Comparison of ENCODE assay signal across 15 cellular contexts in the genomic region with DNA sequence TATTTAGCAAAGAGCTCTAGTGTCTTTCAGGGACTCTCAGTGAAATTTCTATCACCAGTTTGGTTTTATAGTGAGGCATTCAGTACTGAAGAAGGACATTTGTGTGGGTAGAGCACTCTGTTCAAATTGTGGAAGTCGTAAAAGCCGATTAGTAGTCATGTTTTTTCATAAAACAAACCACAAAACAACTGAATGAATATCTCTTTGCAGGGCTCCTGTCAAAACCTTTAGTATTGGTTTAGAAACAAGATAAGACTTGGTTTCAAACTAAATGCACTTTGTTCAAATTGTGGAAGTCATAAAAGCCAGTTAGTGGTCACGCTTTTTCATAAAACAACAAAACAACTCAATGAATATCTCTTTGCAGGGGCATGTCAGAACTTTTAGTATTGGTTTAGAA. TPM values are rescaled to one million over a fixed set of nuclear protein-coding genes. Genes with fewer than 3 reads are reported as not detected.
DNase-seq lines count a peak whose midpoint lies in the region; ATAC-seq, FAIRE-seq and TF ChIP-seq lines count a peak whose summit lies in the region.
"Had no signal": no experiment of that assay in that cellular context is flagged by ENCODE, and none has a peak within 500 bp of the region (broad histone marks: within the 10 kb centered on the region; RNA-seq: fewer than 3 reads in every experiment).

No MANE protein-coding gene starts in this region.

- H3K9me3 Mint-ChIP-seq in activated CD4-positive, alpha-beta T cell treated with anti-CD3 and anti-CD28 coated beads for 36 hours (ENCODE audit: low read depth), result peaks cover 2% of the 10 kb centered on the region

- FAIRE-seq in GM12891 (lab: Jason Lieb, UNC), result peak; percentile 50

- H3K27ac Mint-ChIP-seq in activated CD4-positive, alpha-beta T cell treated with anti-CD3 and anti-CD28 coated beads for 36 hours, result no peak overlapping the region
- H3K27ac Mint-ChIP-seq: activated naive CD4-positive, alpha-beta T cell treated with anti-CD3 and anti-CD28 coated beads, Interleukin-2, amount 50 U/mL, for 72 hours had no signal

- H3K36me3 Mint-ChIP-seq in activated CD4-positive, alpha-beta T cell treated with anti-CD3 and anti-CD28 coated beads for 36 hours (ENCODE audit: low read depth), result no peaks in the 10 kb centered on the region

- POLR2A ChIA-PET in PC-3 (lab: Charles Lee; ENCODE audit: unreplicated experiment), result no interaction called here
- POLR2A ChIA-PET in activated CD4-positive, alpha-beta T cell treated with anti-CD3 and anti-CD28 coated beads for 36 hours (lab: Charles Lee), result no interaction called here

- ATAC-seq in GM21381 (IDR thresholded peaks at IDR 0.05; ENCODE audit: unreplicated experiment) (peak; percentile 86), HG03103 (IDR thresholded peaks at IDR 0.05; ENCODE audit: low read depth, unreplicated experiment) (peak; percentile 58), PC-3 (0 out of 2 replicates have a peak, but pooled peaks have one; percentile 23)
- no peak for ATAC-seq in activated CD4-positive, alpha-beta T cell treated with anti-CD3 and anti-CD28 coated beads for 36 hours
- ATAC-seq: heart left ventricle, Panc1 had no signal

- H3K4me1 ChIP-seq in PC-3 (ENCODE audit: insufficient read depth, low read length), result peaks cover 16% of the 10 kb centered on the region
- no peaks in the 10 kb centered on the region for H3K4me1 ChIP-seq in effector memory CD4-positive, alpha-beta T cell (ENCODE audit: control insufficient read depth, insufficient read depth, low read length, poor library complexity, severe bottlenecking)
- no peaks in the 10 kb centered on the region for H3K4me1 ChIP-seq in esophagus muscularis mucosa
- H3K4me1 ChIP-seq: heart left ventricle had no signal

- TF ChIP-seq CTCF in PC-3 (conservative IDR thresholded peaks at IDR 0.05; ENCODE audit: low read depth, low read length), result no peak
- TF ChIP-seq CTCF in esophagus muscularis mucosa (IDR thresholded peaks at IDR 0.05), result no peak

- BruUV-seq in PC-3 (replicated peaks; lab: Mats Ljungman, UMichigan), result no TSS peak

- H3K9me3 ChIP-seq in PC-3 (ENCODE audit: low read length) (no peaks in the 10 kb centered on the region), esophagus muscularis mucosa (no peaks in the 10 kb centered on the region)
- H3K9me3 ChIP-seq in effector memory CD4-positive, alpha-beta T cell (ENCODE audit: control insufficient read depth, low read length), result no peaks in the 10 kb centered on the region
- H3K9me3 ChIP-seq: heart left ventricle had no signal

- H3K4me1 Mint-ChIP-seq in activated CD4-positive, alpha-beta T cell treated with anti-CD3 and anti-CD28 coated beads for 36 hours, result peaks cover 13% of the 10 kb centered on the region

- no peaks in the 10 kb centered on the region for H3K79me2 ChIP-seq in PC-3 (ENCODE audit: low read length)

- CTCF ChIA-PET in PC-3 (lab: Charles Lee), result no interaction called here
- CTCF ChIA-PET in activated CD4-positive, alpha-beta T cell treated with anti-CD3 and anti-CD28 coated beads for 36 hours (lab: Charles Lee), result no interaction called here

- no peak overlapping the region for H3K9ac ChIP-seq in PC-3 (ENCODE audit: low read length)

- intact Hi-C loops in PC-3 (cut with micrococcal nuclease) (no loop called here), esophagus muscularis mucosa (cut with DNase I) (no loop called here)
- intact Hi-C loops in activated CD4-positive, alpha-beta T cell treated with anti-CD3 and anti-CD28 coated beads for 36 hours (cut with DNase I, micrococcal nuclease), result no loop called here

- H3K9me2 ChIP-seq in PC-3 (replicated peaks; ENCODE audit: low read length), result no peaks in the 10 kb centered on the region

- no peak for TF ChIP-seq POLR2A in GM12891 (IDR thresholded peaks at IDR 0.05; ENCODE audit: low read depth, low read length)
- TF ChIP-seq POLR2A in esophagus muscularis mucosa (IDR thresholded peaks at IDR 0.05; ENCODE audit: low read depth), result no peak

- H3K4me2 ChIP-seq in PC-3 (ENCODE audit: low read length), result no peak overlapping the region

- H3K27me3 Mint-ChIP-seq in activated CD4-positive, alpha-beta T cell treated with anti-CD3 and anti-CD28 coated beads for 36 hours, result peaks cover 10% of the 10 kb centered on the region

- H3F3A ChIP-seq in PC-3 (ENCODE audit: low read length, unreplicated experiment), result no peaks in the 10 kb centered on the region

- H3K27me3 ChIP-seq in PC-3 (ENCODE audit: low read length) (no peaks in the 10 kb centered on the region), esophagus muscularis mucosa (no peaks in the 10 kb centered on the region)
- no peaks in the 10 kb centered on the region for H3K27me3 ChIP-seq in effector memory CD4-positive, alpha-beta T cell (replicated peaks; ENCODE audit: control insufficient read depth, insufficient read depth, low read length, poor library complexity, severe bottlenecking)
- H3K27me3 ChIP-seq: heart left ventricle had no signal

- H3K36me3 ChIP-seq in PC-3 (ENCODE audit: low read depth, low read length), result no peaks in the 10 kb centered on the region
- no peaks in the 10 kb centered on the region for H3K36me3 ChIP-seq in effector memory CD4-positive, alpha-beta T cell (ENCODE audit: control insufficient read depth, insufficient read depth, low read length)
- no peaks in the 10 kb centered on the region for H3K36me3 ChIP-seq in esophagus muscularis mucosa
- H3K36me3 ChIP-seq: heart left ventricle had no signal

- no peak for TF ChIP-seq EP300 in esophagus muscularis mucosa (IDR thresholded peaks at IDR 0.05)

- H3K4me3 ChIP-seq in PC-3 (ENCODE audit: low read length), result no peak overlapping the region
- H3K4me3 ChIP-seq in effector memory CD4-positive, alpha-beta T cell (ENCODE audit: insufficient read depth, low read depth, low read length, poor library complexity, severe bottlenecking), result no peak overlapping the region
- no peak overlapping the region for H3K4me3 ChIP-seq in esophagus muscularis mucosa
- H3K4me3 ChIP-seq: heart left ventricle had no signal

- no peaks in the 10 kb centered on the region for H4K20me1 ChIP-seq in PC-3 (ENCODE audit: low read length)

- DNase-seq in GM12891 (ENCODE audit: insufficient read length, low spot score) (no peak), PC-3 (no peak), esophagus muscularis mucosa (ENCODE audit: extremely low spot score) (no peak)
- no peak for DNase-seq in effector memory CD4-positive, alpha-beta T cell
- DNase-seq in activated CD4-positive, alpha-beta T cell treated with anti-CD3 and anti-CD28 coated beads for 36 hours, result no peak
- no peak for DNase-seq in activated CD8-positive, alpha-beta memory T cell treated with anti-CD3 and anti-CD28 coated beads, Interleukin-2, amount 50 U/mL, for 4 hours
- DNase-seq: activated CD4-positive, alpha-beta T cell treated with anti-CD3 and anti-CD28 coated beads, Interleukin-2, amount 50 U/mL, for 1 hour; dermis blood vessel endothelial cell; heart left ventricle; NCI-H1105 treated with DMSO at 0.1 percent for 48 hours had no signal

- H3K4me3 Mint-ChIP-seq in activated CD4-positive, alpha-beta T cell treated with anti-CD3 and anti-CD28 coated beads for 36 hours, result no peak overlapping the region

- H3K27ac ChIP-seq in PC-3 (ENCODE audit: low read length) (no peak overlapping the region), esophagus muscularis mucosa (replicated peaks in 1 of 4) (no peak overlapping the region)
- no peak overlapping the region for H3K27ac ChIP-seq in effector memory CD4-positive, alpha-beta T cell (ENCODE audit: insufficient read depth, low read length, poor library complexity, severe bottlenecking)
- H3K27ac ChIP-seq: heart left ventricle had no signal

- 75% methylated on average over 3 of the region's 3 CpGs for WGBS in esophagus muscularis mucosa

- H2AFZ ChIP-seq in PC-3 (ENCODE audit: low read length), result no peak overlapping the region

TF ChIP-seq in GM12891, 5 proteins besides CTCF, POLR2A, EP300 and RAD21:
- TF ChIP-seq SPI1 (IDR thresholded peaks at IDR 0.05; ENCODE audit: low read depth, low read length) (peak; percentile 48; the same call in 1 of the 2 replicates), PAX5 (IDR thresholded peaks at IDR 0.05; ENCODE audit: insufficient read depth, low read length, severe bottlenecking) (no peak)

RNA-seq across cellular contexts. Expression of gene ADGRF4, which starts 23.8 kb away (rescaled TPM):
- 0.13 TPM for polyA plus RNA-seq in GM12891 (2012; ENCODE audit: low read depth, missing spikeins)
- total RNA-seq in PC-3 (2014; rRNA removed), result 3.4 and 4.2 TPM in 2 replicates
- total RNA-seq in esophagus muscularis mucosa, result under 1 TPM; 0.17 to 0.52 (median 0.37) TPM
- total RNA-seq in activated CD4-positive, alpha-beta T cell treated with anti-CD3 and anti-CD28 coated beads for 36 hours, result not detected
- total RNA-seq: activated naive CD4-positive, alpha-beta T cell treated with anti-CD3 and anti-CD28 coated beads, Interleukin-2, amount 50 U/mL, for 72 hours; mesenteric fat pad had no signal

RNA-seq across cellular contexts. Expression of gene OPN5, which starts 59.7 kb away (rescaled TPM):
- polyA plus RNA-seq in GM12891 (2012; ENCODE audit: low read depth, missing spikeins), result not detected
- not detected in 2 replicates for total RNA-seq in PC-3 (2014; rRNA removed)
- total RNA-seq in esophagus muscularis mucosa, result not detected
- total RNA-seq in activated CD4-positive, alpha-beta T cell treated with anti-CD3 and anti-CD28 coated beads for 36 hours, result not detected
- total RNA-seq: activated naive CD4-positive, alpha-beta T cell treated with anti-CD3 and anti-CD28 coated beads, Interleukin-2, amount 50 U/mL, for 72 hours; dermis blood vessel endothelial cell; mesenteric fat pad had no signal
